In the genomic region with DNA sequence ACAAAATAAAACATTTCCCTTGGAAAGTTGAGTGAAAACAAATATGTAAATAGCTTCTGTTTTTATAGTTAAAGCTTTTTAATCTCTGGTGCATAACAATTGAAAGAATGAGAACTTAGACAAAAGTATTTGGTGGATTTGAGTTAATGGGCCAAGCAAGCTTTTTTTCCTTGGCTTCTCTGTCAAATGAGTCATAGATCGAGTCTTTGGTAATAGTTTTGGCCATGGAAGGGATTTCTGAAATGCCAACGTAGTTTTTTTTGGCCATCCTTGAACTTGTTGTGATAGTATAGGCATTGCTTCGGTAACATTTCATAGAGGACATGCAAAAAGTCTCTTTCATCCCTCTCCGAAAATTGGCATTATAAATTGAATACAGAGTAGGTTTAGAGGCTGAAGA, we compare ENCODE assay signal across 11 cellular contexts. TPM values are rescaled to one million over a fixed set of nuclear protein-coding genes. Genes with fewer than 3 reads are reported as not detected.
A peak's percentile ranks its signal among the peaks of the same experiment; 100 is the strongest.
DNase-seq lines count a peak whose midpoint lies in the region; ATAC-seq, FAIRE-seq and TF ChIP-seq lines count a peak whose summit lies in the region.
"Had no signal": no experiment of that assay in that cellular context is flagged by ENCODE, and none has a peak within 500 bp of the region (broad histone marks: within the 10 kb centered on the region; RNA-seq: fewer than 3 reads in every experiment).

No MANE protein-coding gene starts in this region.

- no peak overlapping the region for H3K27ac Mint-ChIP-seq in CD8-positive, alpha-beta T cell
- H3K27ac Mint-ChIP-seq in activated CD4-positive, alpha-beta memory T cell treated with anti-CD3 and anti-CD28 coated beads for 36 hours = no peak overlapping the region

- no peak overlapping the region for H3K9ac ChIP-seq in HepG2 (ENCODE audit: insufficient read depth, low read depth, low read length)

- H3K9me3 ChIP-seq in HepG2 (ENCODE audit: low read length) (no peaks in the 10 kb centered on the region), right lobe of liver (no peaks in the 10 kb centered on the region)
- no peaks in the 10 kb centered on the region for H3K9me3 ChIP-seq in CD8-positive, alpha-beta T cell (ENCODE audit: low read length)
- H3K9me3 ChIP-seq: right atrium auricular region had no signal

- H3K27ac ChIP-seq in HepG2 (ENCODE audit: extremely low read length, insufficient read depth, low read length) = no peak overlapping the region
- H3K27ac ChIP-seq in right lobe of liver = no peak overlapping the region
- no peak overlapping the region for H3K27ac ChIP-seq in CD8-positive, alpha-beta T cell (ENCODE audit: low read depth, low read length)
- H3K27ac ChIP-seq: right atrium auricular region had no signal

- no TSS peak for BruUV-seq in HepG2 (replicated peaks; lab: Mats Ljungman, UMichigan)

- in situ Hi-C loops in HepG2 (cut with HindIII; ENCODE audit: extremely low pct_ligation_motif_present, low pct_unique_long_range_greater_than_20kb) = no loop called here
- in situ Hi-C loops in astrocyte of the cerebellum (cut with HindIII; ENCODE audit: low sequenced_read_pairs) = loop anchor here (5.0 kb wide), 2 partner anchors 41 to 64 kb away; no protein-coding TSS in a partner anchor

- no peak overlapping the region for H3K4me3 Mint-ChIP-seq in CD8-positive, alpha-beta T cell
- H3K4me3 Mint-ChIP-seq in activated CD4-positive, alpha-beta memory T cell treated with anti-CD3 and anti-CD28 coated beads for 36 hours = no peak overlapping the region

- no peak for TF ChIP-seq POLR2A in HepG2 (IDR thresholded peaks at IDR 0.05; ENCODE audit: insufficient read depth in 1 of 2, low read depth in 2 of 2, low read length in 2 of 2)
- no peak for TF ChIP-seq POLR2A in right lobe of liver (IDR thresholded peaks at IDR 0.05)

- no peaks in the 10 kb centered on the region for H3K27me3 Mint-ChIP-seq in CD8-positive, alpha-beta T cell (ENCODE audit: low read depth)
- H3K27me3 Mint-ChIP-seq in activated CD4-positive, alpha-beta memory T cell treated with anti-CD3 and anti-CD28 coated beads for 36 hours = no peaks in the 10 kb centered on the region

- H3K4me2 ChIP-seq in HepG2 (ENCODE audit: low read depth, low read length) = no peak overlapping the region

- no peak for TF ChIP-seq RAD21 in HepG2 (CRISPR knock-in tag; IDR thresholded peaks at IDR 0.05)

- ATAC-seq in HepG2 (no peak), right lobe of liver (no peak), GM18519 (IDR thresholded peaks at IDR 0.05; ENCODE audit: low FRiP score, unreplicated experiment) (no peak)
- ATAC-seq in CD8-positive, alpha-beta T cell = no peak

- no peaks in the 10 kb centered on the region for H3K9me3 Mint-ChIP-seq in CD8-positive, alpha-beta T cell
- H3K9me3 Mint-ChIP-seq in activated CD4-positive, alpha-beta memory T cell treated with anti-CD3 and anti-CD28 coated beads for 36 hours = no peaks in the 10 kb centered on the region

- H4K20me1 ChIP-seq in HepG2 (ENCODE audit: insufficient read depth, low read length) = no peaks in the 10 kb centered on the region

- H3K36me3 ChIP-seq in HepG2 (replicated peaks in 1 of 2; ENCODE audit: control insufficient read depth in 1 of 2, insufficient read depth in 2 of 2, low read length in 2 of 2) = no peaks in the 10 kb centered on the region
- H3K36me3 ChIP-seq in right lobe of liver = no peaks in the 10 kb centered on the region
- no peaks in the 10 kb centered on the region for H3K36me3 ChIP-seq in CD8-positive, alpha-beta T cell (ENCODE audit: insufficient read depth, low read length)
- H3K36me3 ChIP-seq: right atrium auricular region had no signal

- H3K4me3 ChIP-seq in HepG2 (replicated peaks in 1 of 3; ENCODE audit: insufficient read depth in 1 of 3, low read depth in 2 of 3, low read length in 3 of 3) (no peak overlapping the region), right lobe of liver (no peak overlapping the region), astrocyte of the cerebellum (ENCODE audit: low read depth, low read length) (no peak overlapping the region)
- H3K4me3 ChIP-seq in CD8-positive, alpha-beta T cell (ENCODE audit: low read depth, low read length) = no peak overlapping the region
- H3K4me3 ChIP-seq: right atrium auricular region had no signal

- no peaks in the 10 kb centered on the region for H3K27me3 ChIP-seq in HepG2 (ENCODE audit: control insufficient read depth in 1 of 2, insufficient read depth in 2 of 2, low read length in 2 of 2)
- H3K27me3 ChIP-seq in right lobe of liver = no peaks in the 10 kb centered on the region
- H3K27me3 ChIP-seq in CD8-positive, alpha-beta T cell (ENCODE audit: insufficient read depth, low read length) = no peaks in the 10 kb centered on the region
- H3K27me3 ChIP-seq: right atrium auricular region had no signal

- WGBS in HepG2 (ENCODE audit: low lambda C conversion rate) = 31% methylated on average over 4 of the region's 4 CpGs
- WGBS in right lobe of liver (ENCODE audit: insufficient coverage, low coverage, low lambda C conversion rate, missing lambda C conversion rate) = 55% methylated on average over 4 of the region's 4 CpGs

- no peaks in the 10 kb centered on the region for H3K36me3 Mint-ChIP-seq in CD8-positive, alpha-beta T cell
- H3K36me3 Mint-ChIP-seq in activated CD4-positive, alpha-beta memory T cell treated with anti-CD3 and anti-CD28 coated beads for 36 hours = peaks cover 9% of the 10 kb centered on the region

- FAIRE-seq in HepG2 (lab: Jason Lieb, UNC) = no peak

- H3K4me1 Mint-ChIP-seq in CD8-positive, alpha-beta T cell (ENCODE audit: low read depth) = peaks cover under 1% of the 10 kb centered on the region
- H3K4me1 Mint-ChIP-seq in activated CD4-positive, alpha-beta memory T cell treated with anti-CD3 and anti-CD28 coated beads for 36 hours (ENCODE audit: low read depth) = peaks cover under 1% of the 10 kb centered on the region

- intact Hi-C loops in HepG2 (cut with micrococcal nuclease; ENCODE audit: unreplicated experiment) (no loop called here), right lobe of liver (cut with DNase I) (no loop called here)
- intact Hi-C loops in CD8-positive, alpha-beta T cell (cut with DNase I, micrococcal nuclease) = no loop called here
- intact Hi-C loops in activated CD4-positive, alpha-beta memory T cell treated with anti-CD3 and anti-CD28 coated beads for 36 hours (cut with micrococcal nuclease) = no loop called here

- H2AFZ ChIP-seq in HepG2 (ENCODE audit: low read length) = no peak overlapping the region

- no peaks in the 10 kb centered on the region for H3K4me1 ChIP-seq in HepG2 (ENCODE audit: insufficient read depth, low read length)
- H3K4me1 ChIP-seq in right lobe of liver = peaks cover 0 to under 1% (median 0%) of the 10 kb centered on the region in 4 donors
- no peaks in the 10 kb centered on the region for H3K4me1 ChIP-seq in CD8-positive, alpha-beta T cell (ENCODE audit: insufficient read depth, low read length)
- H3K4me1 ChIP-seq: right atrium auricular region had no signal

- no peaks in the 10 kb centered on the region for H3K79me2 ChIP-seq in HepG2 (ENCODE audit: insufficient read depth, low read length)

- CTCF ChIA-PET in HepG2 (lab: Yijun Ruan, JAX; ENCODE audit: low intra/inter-chr PET ratio, low total read pairs) = no interaction called here
- CTCF ChIA-PET in CD8-positive, alpha-beta T cell (lab: Charles Lee) = no interaction called here
- CTCF ChIA-PET in activated CD4-positive, alpha-beta memory T cell treated with anti-CD3 and anti-CD28 coated beads for 36 hours (lab: Charles Lee) = interaction anchor here (0.7 to 1.0 kb wide), 2 partner anchors 29 to 283 kb away, joined by 3 read pairs; no protein-coding TSS in a partner anchor

- DNase-seq in HepG2 (ENCODE audit: low spot score) (no peak), right lobe of liver (no peak), astrocyte of the cerebellum (ENCODE audit: low read depth) (peak; percentile 78), glomerular visceral epithelial cell (ENCODE audit: extremely low spot score) (peak; percentile 16), pons (ENCODE audit: low spot score) (no peak)
- no peak for DNase-seq in CD8-positive, alpha-beta T cell
- DNase-seq in activated CD4-positive, alpha-beta memory T cell treated with anti-CD3 and anti-CD28 coated beads for 36 hours = no peak
- DNase-seq: 8988T; central memory CD4-positive, alpha-beta T cell had no signal

- POLR2A ChIA-PET in HepG2 (lab: Yijun Ruan, JAX) = no interaction called here
- POLR2A ChIA-PET in CD8-positive, alpha-beta T cell (lab: Charles Lee) = no interaction called here
- POLR2A ChIA-PET in activated CD4-positive, alpha-beta memory T cell treated with anti-CD3 and anti-CD28 coated beads for 36 hours (lab: Charles Lee) = no interaction called here

- no peak for TF ChIP-seq CTCF in HepG2 (CRISPR knock-in tag; IDR thresholded peaks at IDR 0.05)
- TF ChIP-seq CTCF in right lobe of liver (IDR thresholded peaks at IDR 0.05) = no peak
- no peak for TF ChIP-seq CTCF in astrocyte of the cerebellum (IDR thresholded peaks at IDR 0.05; ENCODE audit: low read depth, low read length, missing control alignments)
- TF ChIP-seq CTCF in CD8-positive, alpha-beta T cell (IDR thresholded peaks at IDR 0.05) = no peak

- TF ChIP-seq EP300 in HepG2 (IDR thresholded peaks at IDR 0.05; ENCODE audit: low read depth in 2 of 2, low read length in 2 of 2) (no peak), HepG2 (CRISPR knock-in tag; IDR thresholded peaks at IDR 0.05; ENCODE audit: borderline replicate concordance) (no peak)

RNA-seq across cellular contexts. Expression of a gene that starts 34.9 kb away (rescaled TPM):
- total RNA-seq in HepG2 (2016; rRNA removed; fragmentation: Illumina TruSeq; extraction: Trizol) (1.2 and 1.4 TPM in 2 replicates), right lobe of liver (under 1 TPM in 1 of 6 experiments, not detected in 5; 0.11 TPM)
- total RNA-seq in HepG2 (2016; cell fraction: cytosol; rRNA removed; fragmentation: Illumina TruSeq; extraction: Trizol; ENCODE audit: low read depth) = 1.2 TPM in 1 of 2 replicates, not detected in the other
- total RNA-seq in HepG2 (2016; cell fraction: insoluble cytoplasmic fraction; rRNA removed; fragmentation: Illumina TruSeq; extraction: Trizol) = 1.3 TPM in 2 replicates
- 1.00 and 1.5 TPM in 2 replicates for total RNA-seq in HepG2 (2016; cell fraction: membrane; rRNA removed; fragmentation: Illumina TruSeq; extraction: Trizol)
- total RNA-seq in HepG2 (2016; cell fraction: nucleus; rRNA removed; fragmentation: Illumina TruSeq; extraction: Trizol) = 0.99 and 1.4 TPM in 2 replicates
- polyA plus RNA-seq in HepG2 (2011; rRNA removed) = 1.5 and 2.0 TPM in 2 replicates
- polyA plus RNA-seq in HepG2 (2011; cell fraction: cytosol; rRNA removed) = 0.97 and 1.0 TPM in 2 replicates
- polyA plus RNA-seq in HepG2 (2011; cell fraction: nucleus; rRNA removed) = 4.7 and 5.3 TPM in 2 replicates
- 0.60 and 2.4 TPM in 2 replicates for polyA plus RNA-seq in HepG2 (2012)
- 0.41 and 0.74 TPM in 2 replicates for polyA plus RNA-seq in HepG2 (2016; cell fraction: cytosol; fragmentation: Illumina TruSeq; extraction: Trizol; ENCODE audit: low read depth)
- polyA plus RNA-seq in HepG2 (2016; cell fraction: insoluble cytoplasmic fraction; fragmentation: Illumina TruSeq; extraction: Trizol; ENCODE audit: low read depth) = 0.99 and 1.1 TPM in 2 replicates
- polyA plus RNA-seq in HepG2 (2016; cell fraction: membrane; fragmentation: Illumina TruSeq; extraction: Trizol; ENCODE audit: low read depth) = 1.0 and 1.8 TPM in 2 replicates
- 4.4 and 4.9 TPM in 2 replicates for polyA plus RNA-seq in HepG2 (2016; cell fraction: nucleus; fragmentation: Illumina TruSeq; extraction: Trizol; ENCODE audit: insufficient read depth, low read depth)
- polyA minus RNA-seq in HepG2 (2011; rRNA and poly(A)+ RNA removed; ENCODE audit: low replicate concordance) = 1.8 TPM in 1 of 2 replicates, not detected in the other
- 0.69 TPM in 1 of 2 replicates, not detected in the other for polyA minus RNA-seq in HepG2 (2011; cell fraction: cytosol; rRNA and poly(A)+ RNA removed)
- 1.9 and 2.9 TPM in 2 replicates for polyA minus RNA-seq in HepG2 (2011; cell fraction: nucleus; rRNA and poly(A)+ RNA removed)
- total RNA-seq in CD8-positive, alpha-beta T cell = 1 to 10 TPM in 1 of 2 experiments, under 1 TPM in 1; 0.68 to 1.7 TPM
- 10 to 100 TPM; 23.1 to 24.5 TPM for total RNA-seq in activated CD4-positive, alpha-beta memory T cell treated with anti-CD3 and anti-CD28 coated beads for 36 hours
- total RNA-seq: right atrium auricular region had no signal

RNA-seq across cellular contexts. Expression of a gene that starts 49.4 kb away (rescaled TPM):
- total RNA-seq in HepG2 (2016; rRNA removed; fragmentation: Illumina TruSeq; extraction: Trizol) (6.9 and 10.1 TPM in 2 replicates), right lobe of liver (10 to 100 TPM; 24.3 to 28.5 (median 26.8) TPM)
- 2.9 and 3.5 TPM in 2 replicates for total RNA-seq in HepG2 (2016; cell fraction: cytosol; rRNA removed; fragmentation: Illumina TruSeq; extraction: Trizol; ENCODE audit: low read depth)
- 7.6 and 9.8 TPM in 2 replicates for total RNA-seq in HepG2 (2016; cell fraction: insoluble cytoplasmic fraction; rRNA removed; fragmentation: Illumina TruSeq; extraction: Trizol)
- 9.4 and 10.1 TPM in 2 replicates for total RNA-seq in HepG2 (2016; cell fraction: membrane; rRNA removed; fragmentation: Illumina TruSeq; extraction: Trizol)
- total RNA-seq in HepG2 (2016; cell fraction: nucleus; rRNA removed; fragmentation: Illumina TruSeq; extraction: Trizol) = 4.8 and 5.8 TPM in 2 replicates
- polyA plus RNA-seq in HepG2 (2011; rRNA removed) = 8.4 TPM in 2 replicates
- 6.0 and 8.1 TPM in 2 replicates for polyA plus RNA-seq in HepG2 (2011; cell fraction: cytosol; rRNA removed)
- 2.7 and 3.6 TPM in 2 replicates for polyA plus RNA-seq in HepG2 (2011; cell fraction: nucleus; rRNA removed)
- 7.8 and 8.1 TPM in 2 replicates for polyA plus RNA-seq in HepG2 (2012)
- 3.6 and 3.7 TPM in 2 replicates for polyA plus RNA-seq in HepG2 (2016; cell fraction: cytosol; fragmentation: Illumina TruSeq; extraction: Trizol; ENCODE audit: low read depth)
- 9.2 and 9.4 TPM in 2 replicates for polyA plus RNA-seq in HepG2 (2016; cell fraction: insoluble cytoplasmic fraction; fragmentation: Illumina TruSeq; extraction: Trizol; ENCODE audit: low read depth)
- 6.7 and 7.3 TPM in 2 replicates for polyA plus RNA-seq in HepG2 (2016; cell fraction: membrane; fragmentation: Illumina TruSeq; extraction: Trizol; ENCODE audit: low read depth)
- 5.8 and 6.1 TPM in 2 replicates for polyA plus RNA-seq in HepG2 (2016; cell fraction: nucleus; fragmentation: Illumina TruSeq; extraction: Trizol; ENCODE audit: insufficient read depth, low read depth)
- polyA minus RNA-seq in HepG2 (2011; rRNA and poly(A)+ RNA removed; ENCODE audit: low replicate concordance) = 5.8 and 9.0 TPM in 2 replicates
- 5.5 and 6.2 TPM in 2 replicates for polyA minus RNA-seq in HepG2 (2011; cell fraction: cytosol; rRNA and poly(A)+ RNA removed)
- 13.5 and 13.8 TPM in 2 replicates for polyA minus RNA-seq in HepG2 (2011; cell fraction: nucleus; rRNA and poly(A)+ RNA removed)
- 10 to 100 TPM; 10.2 to 11.8 TPM for total RNA-seq in CD8-positive, alpha-beta T cell
- total RNA-seq in activated CD4-positive, alpha-beta memory T cell treated with anti-CD3 and anti-CD28 coated beads for 36 hours = 10 to 100 TPM; 30.4 to 32.2 TPM

RNA-seq across cellular contexts. Expression of a gene that starts 56.1 kb away (rescaled TPM):
- total RNA-seq in HepG2 (2016; rRNA removed; fragmentation: Illumina TruSeq; extraction: Trizol) (37.2 and 39.6 TPM in 2 replicates), right lobe of liver (10 to 100 TPM; 18.3 to 28.6 (median 24.5) TPM)
- total RNA-seq in HepG2 (2016; cell fraction: cytosol; rRNA removed; fragmentation: Illumina TruSeq; extraction: Trizol; ENCODE audit: low read depth) = 7.8 TPM in 2 replicates
- total RNA-seq in HepG2 (2016; cell fraction: insoluble cytoplasmic fraction; rRNA removed; fragmentation: Illumina TruSeq; extraction: Trizol) = 39.5 and 39.9 TPM in 2 replicates
- total RNA-seq in HepG2 (2016; cell fraction: membrane; rRNA removed; fragmentation: Illumina TruSeq; extraction: Trizol) = 22.3 and 22.5 TPM in 2 replicates
- total RNA-seq in HepG2 (2016; cell fraction: nucleus; rRNA removed; fragmentation: Illumina TruSeq; extraction: Trizol) = 31.7 and 35.6 TPM in 2 replicates
- 18.8 and 20.1 TPM in 2 replicates for polyA plus RNA-seq in HepG2 (2011; rRNA removed)
- polyA plus RNA-seq in HepG2 (2011; cell fraction: cytosol; rRNA removed) = 14.5 and 17.0 TPM in 2 replicates
- 9.6 and 9.9 TPM in 2 replicates for polyA plus RNA-seq in HepG2 (2011; cell fraction: nucleus; rRNA removed)
- polyA plus RNA-seq in HepG2 (2012) = 30.9 and 36.9 TPM in 2 replicates
- polyA plus RNA-seq in HepG2 (2016; cell fraction: cytosol; fragmentation: Illumina TruSeq; extraction: Trizol; ENCODE audit: low read depth) = 3.1 TPM in 2 replicates
- 48.4 and 51.0 TPM in 2 replicates for polyA plus RNA-seq in HepG2 (2016; cell fraction: insoluble cytoplasmic fraction; fragmentation: Illumina TruSeq; extraction: Trizol; ENCODE audit: low read depth)
- polyA plus RNA-seq in HepG2 (2016; cell fraction: membrane; fragmentation: Illumina TruSeq; extraction: Trizol; ENCODE audit: low read depth) = 11.6 TPM in 2 replicates
- polyA plus RNA-seq in HepG2 (2016; cell fraction: nucleus; fragmentation: Illumina TruSeq; extraction: Trizol; ENCODE audit: insufficient read depth, low read depth) = 40.3 and 40.5 TPM in 2 replicates
- polyA minus RNA-seq in HepG2 (2011; rRNA and poly(A)+ RNA removed; ENCODE audit: low replicate concordance) = 10.2 and 11.3 TPM in 2 replicates
- 18.2 and 23.5 TPM in 2 replicates for polyA minus RNA-seq in HepG2 (2011; cell fraction: cytosol; rRNA and poly(A)+ RNA removed)
- 27.1 and 37.2 TPM in 2 replicates for polyA minus RNA-seq in HepG2 (2011; cell fraction: nucleus; rRNA and poly(A)+ RNA removed)
- total RNA-seq in CD8-positive, alpha-beta T cell = 100 to 1,000 TPM; 240 to 245 TPM
- total RNA-seq in activated CD4-positive, alpha-beta memory T cell treated with anti-CD3 and anti-CD28 coated beads for 36 hours = 10 to 100 TPM; 52.4 to 52.8 TPM

Comparison
In these comparisons a context has a peak if more than half of its experiments do, and no peak if none do; other contexts are left out.
1. DNase-seq: peak in astrocyte of the cerebellum (single experiment) and glomerular visceral epithelial cell (single experiment); none in HepG2 (single experiment), right lobe of liver (0 of 3), pons (single experiment), CD8-positive, alpha-beta T cell (0 of 7) and activated CD4-positive, alpha-beta memory T cell treated with anti-CD3 and anti-CD28 coated beads for 36 hours (single experiment).
2. RNA of a gene that starts 34.9 kb away (total RNA-seq): 23.1 to 24.5 TPM in activated CD4-positive, alpha-beta memory T cell treated with anti-CD3 and anti-CD28 coated beads for 36 hours; 0.68 to 1.7 TPM in CD8-positive, alpha-beta T cell, 0.99 to 1.5 TPM in HepG2 and 0.11 TPM in right lobe of liver; every median in the first group is over 4 times any median in the second.